7 cellular contexts compared by ENCODE assay signal in the genomic region with DNA sequence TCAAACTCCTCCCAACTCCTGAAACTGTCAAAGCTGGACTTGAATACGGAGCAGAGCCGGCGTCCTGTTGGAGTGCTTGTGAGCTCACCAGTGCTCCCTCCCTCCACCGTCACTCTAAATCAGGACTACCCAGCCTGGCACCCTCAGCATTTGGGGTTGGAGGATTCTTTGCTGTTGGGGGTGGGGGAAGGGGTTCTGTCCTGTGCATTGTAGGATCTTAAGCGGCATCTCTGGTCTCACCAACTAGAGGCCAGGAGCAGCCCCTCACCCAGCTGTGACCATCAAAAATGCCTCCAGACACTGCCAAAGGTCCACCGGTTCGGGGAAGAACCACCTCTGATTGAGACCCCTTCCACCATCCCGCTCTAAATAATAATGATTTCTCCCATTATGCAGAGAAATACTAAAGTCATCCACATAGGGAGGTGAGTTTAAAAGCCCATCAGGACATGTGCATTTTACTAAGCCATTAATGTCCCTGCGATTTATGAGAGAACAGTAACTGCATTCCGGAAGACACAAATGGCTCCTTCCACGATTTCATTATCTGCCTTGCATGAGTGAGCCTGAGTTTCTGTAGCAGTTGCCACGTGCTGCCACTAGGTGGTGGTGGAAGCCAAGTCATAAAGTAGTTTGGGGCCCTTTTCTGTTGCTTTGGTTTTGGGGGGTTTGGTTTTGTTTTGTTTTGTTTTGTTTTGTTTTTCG. TPM values are rescaled to one million over a fixed set of nuclear protein-coding genes. Genes with fewer than 3 reads are reported as not detected.
DNase-seq lines count a peak whose midpoint lies in the region; ATAC-seq and TF ChIP-seq lines count a peak whose summit lies in the region.

No MANE protein-coding gene starts in this region.

- no peak overlapping the region for H3K27ac ChIP-seq in WERI-Rb-1
- H3K27ac ChIP-seq in mammary epithelial cell (ENCODE audit: insufficient read depth, low read depth, low read length): no peak overlapping the region

- no peak for ATAC-seq in GM21529 (IDR thresholded peaks at IDR 0.05; ENCODE audit: unreplicated experiment)

- dilution Hi-C loops in mammary epithelial cell (cut with HindIII; ENCODE audit: low sequenced_read_pairs): loop anchor here (10.0 kb wide), 1 partner anchor 261 kb away; a partner anchor contains a TSS

- CTCF ChIA-PET in mammary epithelial cell (lab: Charles Lee; ENCODE audit: low non-redundant PET): interaction anchor here (0.6 kb wide), 1 partner anchor 794 kb away, joined by 3 read pairs; no protein-coding TSS in a partner anchor

- H3K4me2 ChIP-seq in mammary epithelial cell (ENCODE audit: insufficient read depth, low read depth, low read length): peak overlapping the region; percentile 61

- TF ChIP-seq CTCF in GM06990 (IDR thresholded peaks at IDR 0.05; ENCODE audit: insufficient read depth, low read length, poor library complexity, severe bottlenecking): peak; percentile 67
- peak; percentile 80 for TF ChIP-seq CTCF in WERI-Rb-1 (IDR thresholded peaks at IDR 0.05; ENCODE audit: low read depth, low read length)
- peak; percentile 90 to 91 for TF ChIP-seq CTCF in mammary epithelial cell (conservative IDR thresholded peaks at IDR 0.05 in 1 of 2, IDR thresholded peaks at IDR 0.05 in 1 of 2; ENCODE audit: extremely low read depth in 1 of 2, insufficient read depth in 1 of 2, low read depth in 1 of 2, low read length in 2 of 2)

- peaks cover 6% of the 10 kb centered on the region for H3K4me1 ChIP-seq in mammary epithelial cell (ENCODE audit: insufficient read depth, low read length)

- in situ Hi-C loops in mammary epithelial cell (cut with MboI; ENCODE audit: low sequenced_read_pairs in 2 of 2): no loop called here

- H3K36me3 ChIP-seq in GM06990 (ENCODE audit: control insufficient read depth, insufficient read depth, low read length) (no peaks in the 10 kb centered on the region), WERI-Rb-1 (no peaks in the 10 kb centered on the region), mammary epithelial cell (ENCODE audit: insufficient read depth, low read length) (no peaks in the 10 kb centered on the region)

- 4% methylated on average over 12 of the region's 13 CpGs for WGBS in mammary epithelial cell (ENCODE audit: low coverage, missing lambda C conversion rate)

- H3K4me3 ChIP-seq in GM06990 (replicated peaks; ENCODE audit: low read depth, low read length) (no peak overlapping the region), WERI-Rb-1 (ENCODE audit: low read depth, low read length) (peak overlapping the region; percentile 31), mammary epithelial cell (replicated peaks in 1 of 3; ENCODE audit: insufficient read depth in 1 of 3, low read depth in 2 of 3, low read length in 3 of 3) (peak overlapping the region; percentile 11 to 25 (median 17))

- peaks cover 5% of the 10 kb centered on the region for H3K9me3 ChIP-seq in WERI-Rb-1 (ENCODE audit: severe bottlenecking)
- peaks cover 3% of the 10 kb centered on the region for H3K9me3 ChIP-seq in mammary epithelial cell (replicated peaks; ENCODE audit: insufficient read depth, low read length)

- H3K27me3 ChIP-seq in GM06990 (replicated peaks; ENCODE audit: control insufficient read depth, insufficient read depth, low read length) (no peaks in the 10 kb centered on the region), WERI-Rb-1 (ENCODE audit: insufficient read depth, low read depth, severe bottlenecking) (no peaks in the 10 kb centered on the region), mammary epithelial cell (ENCODE audit: insufficient read depth, low read length) (no peaks in the 10 kb centered on the region)

- intact Hi-C loops in mammary epithelial cell (cut with micrococcal nuclease): loop anchor here (1.0 to 10.0 kb wide), 5 partner anchors 61 to 1052 kb away; a partner anchor contains a TSS

- H3K9ac ChIP-seq in mammary epithelial cell (ENCODE audit: insufficient read depth, low read length): no peak overlapping the region

- DNase-seq in GM06990 (ENCODE audit: extremely low read depth, insufficient read length) (no peak), NAMALWA (ENCODE audit: low spot score) (peak; percentile 84), WERI-Rb-1 (peak; percentile 68), mammary epithelial cell (peak; percentile 46), kidney glomerular epithelial cell (lab: John Stamatoyannopoulos, UW) (peak; percentile 55)
- DNase-seq in stimulated activated CD4-positive, alpha-beta T cell treated with anti-CD3 and anti-CD28 coated beads, Interleukin-1b, Interleukin-23, amount 100 ng/mL, for 48 hours: peak; percentile 46

- H2AFZ ChIP-seq in mammary epithelial cell (ENCODE audit: low read depth, low read length): peak overlapping the region; percentile 76

- no peaks in the 10 kb centered on the region for H4K20me1 ChIP-seq in mammary epithelial cell (ENCODE audit: insufficient read depth, low read length)

- no TSS peak for BruUV-seq in mammary epithelial cell (replicated peaks; lab: Mats Ljungman, UMichigan)

- no peaks in the 10 kb centered on the region for H3K79me2 ChIP-seq in mammary epithelial cell (ENCODE audit: insufficient read depth, low read length)

RNA-seq across cellular contexts. Expression of a gene that starts 16.1 kb away (rescaled TPM):
- total RNA-seq in mammary epithelial cell: not detected
- polyA plus RNA-seq in mammary epithelial cell: not detected
- not detected for polyA minus RNA-seq in mammary epithelial cell

RNA-seq across cellular contexts. Expression of a gene that starts 41.3 kb away (rescaled TPM):
- total RNA-seq in mammary epithelial cell: not detected
- not detected for polyA plus RNA-seq in mammary epithelial cell
- polyA minus RNA-seq in mammary epithelial cell: not detected
